In genomic region chr5:43213951-43214350, GRCh38 we compare ENCODE assay signal across 8 cellular contexts. TPM values are rescaled to one million over a fixed set of nuclear protein-coding genes. Genes with fewer than 3 reads are reported as not detected.
"Had no signal": no experiment of that assay in that cellular context is flagged by ENCODE, and none has a peak within 500 bp of the region (broad histone marks: within the 10 kb centered on the region; RNA-seq: fewer than 3 reads in every experiment).

No MANE protein-coding gene starts in this region.

- H3K4me1 Mint-ChIP-seq: IgD-negative memory B cell had no signal

- H3K27ac ChIP-seq: HL-60 had no signal

- H3K36me3 Mint-ChIP-seq: IgD-negative memory B cell had no signal

- H2AFZ ChIP-seq: GM23338 had no signal

- H3K4me3 ChIP-seq: GM23338 had no signal

- H3K27ac Mint-ChIP-seq: GM23338, H9, IgD-negative memory B cell had no signal

- DNase-seq: H9, HCEC 1CT had no signal

- H3K4me3 Mint-ChIP-seq: GM23338, H9, IgD-negative memory B cell had no signal

- FAIRE-seq: H1, H54, HepG2 had no signal

- H3K9me3 Mint-ChIP-seq: GM23338, H9, IgD-negative memory B cell had no signal

- H3K4me2 ChIP-seq: GM23338 had no signal

- ATAC-seq: GM23338, HepG2 had no signal

RNA-seq across cellular contexts. Expression of gene NIM1K, which starts 21.9 kb away (rescaled TPM):
- total RNA-seq: GM23338, H1, HepG2 had no signal
- polyA plus RNA-seq: GM23338, H1, IgD-negative memory B cell had no signal
